1 cellular context compared by ENCODE assay signal in genomic region chr14:104677506-104678332, GRCh38.
TF ChIP-seq lines count a peak whose summit lies in the region.

No MANE protein-coding gene starts in this region.

TF ChIP-seq in K562, 482 proteins besides CTCF, POLR2A, EP300 and RAD21 (continued from another document and continues in another):
- no peak for TF ChIP-seq ZFP91 (CRISPR knock-in tag; IDR thresholded peaks at IDR 0.05)
- TF ChIP-seq ATF2 (CRISPR knock-in tag; IDR thresholded peaks at IDR 0.05), result no peak
- TF ChIP-seq MAFF (IDR thresholded peaks at IDR 0.05; ENCODE audit: low read length), result peak; percentile 77
- TF ChIP-seq SNIP1 (IDR thresholded peaks at IDR 0.05; ENCODE audit: low read depth), result no peak
- no peak; the same call in 1 of the 2 replicates for TF ChIP-seq CBX1 (IDR thresholded peaks at IDR 0.05; ENCODE audit: low read depth)
- TF ChIP-seq ZNF184 (CRISPR knock-in tag; IDR thresholded peaks at IDR 0.05), result no peak
- peak; percentile 100 for TF ChIP-seq ZNF263 (CRISPR knock-in tag; IDR thresholded peaks at IDR 0.05; ENCODE audit: borderline replicate concordance)
- peak; percentile 35 for TF ChIP-seq HNRNPLL (IDR thresholded peaks at IDR 0.05; ENCODE audit: low read depth, low read length, poor library complexity, severe bottlenecking)
- no peak for TF ChIP-seq PTBP1 (IDR thresholded peaks at IDR 0.05; ENCODE audit: low read depth, low read length)
- TF ChIP-seq RBM14 (IDR thresholded peaks at IDR 0.05; ENCODE audit: borderline replicate concordance, insufficient read depth, low read depth, low read length), result no peak
- no peak for TF ChIP-seq ZSCAN32 (CRISPR knock-in tag; IDR thresholded peaks at IDR 0.05)
- peak; percentile 19; the same call in 1 of the 2 replicates for TF ChIP-seq MECOM (CRISPR knock-in tag; IDR thresholded peaks at IDR 0.05)
- TF ChIP-seq MCM5 (IDR thresholded peaks at IDR 0.05; ENCODE audit: low read depth), result no peak
- no peak for TF ChIP-seq ZNF143 (CRISPR knock-in tag; IDR thresholded peaks at IDR 0.05)
- TF ChIP-seq KLF6 (CRISPR knock-in tag; IDR thresholded peaks at IDR 0.05; ENCODE audit: borderline replicate concordance), result no peak
- TF ChIP-seq DNMT1 (IDR thresholded peaks at IDR 0.05), result no peak
- TF ChIP-seq ZNF431 (CRISPR knock-in tag; IDR thresholded peaks at IDR 0.05), result no peak
- TF ChIP-seq CEBPZ (IDR thresholded peaks at IDR 0.05; ENCODE audit: borderline replicate concordance, low read depth, low read length), result no peak
- TF ChIP-seq ZNF12 (CRISPR knock-in tag; IDR thresholded peaks at IDR 0.05), result no peak
- peak; percentile 72 for TF ChIP-seq EGR1 (conservative IDR thresholded peaks at IDR 0.05)
- TF ChIP-seq SMC3 (conservative IDR thresholded peaks at IDR 0.05; ENCODE audit: insufficient read depth, low read depth, low read length), result no peak
- no peak for TF ChIP-seq ID3 (CRISPR knock-in tag; IDR thresholded peaks at IDR 0.05)
- peak; percentile 91 for TF ChIP-seq ID3 (tag; IDR thresholded peaks at IDR 0.05)
- no peak for TF ChIP-seq ZBTB8A (IDR thresholded peaks at IDR 0.05; ENCODE audit: partially characterized antibody)
- TF ChIP-seq SRSF1 (IDR thresholded peaks at IDR 0.05; ENCODE audit: low read depth, low read length), result no peak
- peak; percentile 65; the same call in 1 of the 2 replicates for TF ChIP-seq MCM2 (IDR thresholded peaks at IDR 0.05; ENCODE audit: low read depth)
- 0 out of 2 replicates have a peak, but pooled peaks have one; percentile 47 for TF ChIP-seq OTX1 (CRISPR knock-in tag; IDR thresholded peaks at IDR 0.05)
- no peak for TF ChIP-seq PHF21A (IDR thresholded peaks at IDR 0.05; ENCODE audit: borderline replicate concordance, low read depth)
- no peak for TF ChIP-seq ZBTB33 (CRISPR knock-in tag; IDR thresholded peaks at IDR 0.05)
- no peak for TF ChIP-seq HNRNPUL1 (IDR thresholded peaks at IDR 0.05; ENCODE audit: low read length)
- TF ChIP-seq KAT2B (IDR thresholded peaks at IDR 0.05; ENCODE audit: low read depth, low read length), result no peak
- TF ChIP-seq ZNF134 (CRISPR knock-in tag; conservative IDR thresholded peaks at IDR 0.05), result no peak
- TF ChIP-seq SREBF2 (CRISPR knock-in tag; IDR thresholded peaks at IDR 0.05), result no peak
- no peak for TF ChIP-seq ZNF75A (CRISPR knock-in tag; IDR thresholded peaks at IDR 0.05)
- TF ChIP-seq PCBP1 (IDR thresholded peaks at IDR 0.05; ENCODE audit: low read depth, low read length, poor library complexity, severe bottlenecking), result no peak
- peak; percentile 83 for TF ChIP-seq MAX (CRISPR knock-in tag; IDR thresholded peaks at IDR 0.05)
- TF ChIP-seq CLOCK (CRISPR knock-in tag; IDR thresholded peaks at IDR 0.05; ENCODE audit: borderline replicate concordance), result no peak
- no peak for TF ChIP-seq CHAMP1 (IDR thresholded peaks at IDR 0.05)
- no peak for TF ChIP-seq YBX1 (IDR thresholded peaks at IDR 0.05)
- no peak for TF ChIP-seq CEBPG (CRISPR knock-in tag; IDR thresholded peaks at IDR 0.05)
- no peak for TF ChIP-seq CEBPG (tag; conservative IDR thresholded peaks at IDR 0.05 in 1 of 2, IDR thresholded peaks at IDR 0.05 in 1 of 2)
- peak; percentile 18; the same call in 1 of the 2 replicates for TF ChIP-seq MBD2 (IDR thresholded peaks at IDR 0.05; ENCODE audit: borderline replicate concordance, low read depth)
- no peak for TF ChIP-seq ZNF280A (IDR thresholded peaks at IDR 0.05; ENCODE audit: low read depth, partially characterized antibody)
- peak; percentile 78; the same call in 1 of the 2 replicates for TF ChIP-seq ZBTB9 (CRISPR knock-in tag; IDR thresholded peaks at IDR 0.05)
- no peak for TF ChIP-seq ZNF668 (CRISPR knock-in tag; IDR thresholded peaks at IDR 0.05)
- TF ChIP-seq FOXP4 (CRISPR knock-in tag; IDR thresholded peaks at IDR 0.05; ENCODE audit: borderline replicate concordance), result no peak
- TF ChIP-seq ZNF445 (CRISPR knock-in tag; IDR thresholded peaks at IDR 0.05; ENCODE audit: low read depth), result no peak
